Comparison of ENCODE assay signal across 32 cellular contexts in genomic region chr3:15628967-15629366, GRCh38.
"Had no signal": no experiment of that assay in that cellular context is flagged by ENCODE, and none has a peak within 500 bp of the region (broad histone marks: within the 10 kb centered on the region; RNA-seq: fewer than 3 reads in every experiment).

No MANE protein-coding gene starts in this region.

- H3K36me3 Mint-ChIP-seq: activated CD4-positive, alpha-beta memory T cell treated with anti-CD3 and anti-CD28 coated beads for 36 hours had no signal

- ATAC-seq: activated CD4-positive, alpha-beta T cell treated with anti-CD3 and anti-CD28 coated beads for 36 hours; activated CD8-positive, alpha-beta memory T cell treated with anti-CD3 and anti-CD28 coated beads, Interleukin-2, amount 10 ng/mL, durations not matched to agents 7 days and 5 days; activated CD8-positive, alpha-beta T cell treated with anti-CD3 and anti-CD28 coated beads, Interleukin-2, amount 10 ng/mL, durations not matched to agents 7 days and 5 days; effector memory CD8-positive, alpha-beta T cell; gastroesophageal sphincter; heart right ventricle; T-helper 17 cell had no signal

- H3K27me3 ChIP-seq: brain microvascular endothelial cell, dorsolateral prefrontal cortex, esophagus muscularis mucosa, gastroesophageal sphincter, heart right ventricle, hepatocyte had no signal

- H3K27ac Mint-ChIP-seq: activated CD4-positive, alpha-beta memory T cell treated with anti-CD3 and anti-CD28 coated beads for 36 hours; activated CD4-positive, alpha-beta T cell treated with anti-CD3 and anti-CD28 coated beads for 36 hours; activated CD8-positive, alpha-beta memory T cell treated with anti-CD3 and anti-CD28 coated beads, Interleukin-2, amount 10 ng/mL, durations not matched to agents 7 days and 5 days; activated CD8-positive, alpha-beta T cell treated with anti-CD3 and anti-CD28 coated beads, Interleukin-2, amount 10 ng/mL, durations not matched to agents 7 days and 5 days; activated naive CD8-positive, alpha-beta T cell; activated T-helper 1 cell treated with anti-CD3 and anti-CD28 coated beads, Interleukin-12 subunit alpha, Interleukin-12 subunit beta, Interleukin-2, Interleukin-4 antibody, amounts not matched to agents 30 ng/mL and 10 ng/mL and 1 ng/mL, durations not matched to agents 14 hours and 24 hours and 36 hours; dendritic cell treated with granulocyte-macrophage colony-stimulating factor and Interleukin-4, amounts not matched to agents 40 ng/mL and 50 ng/mL, for 4 days; effector memory CD8-positive, alpha-beta T cell; T-helper 2 cell treated with Interferon-gamma antibody and Interleukin-4, amounts not matched to agents 5 μg/mL and 100 μg/mL, for 36 hours had no signal

- H3K27ac ChIP-seq: brain microvascular endothelial cell, coronary artery, esophagus muscularis mucosa, gastroesophageal sphincter, heart right ventricle, hepatocyte had no signal

- H3K4me3 Mint-ChIP-seq: activated CD4-positive, alpha-beta memory T cell treated with anti-CD3 and anti-CD28 coated beads for 36 hours; activated CD4-positive, alpha-beta T cell treated with anti-CD3 and anti-CD28 coated beads for 36 hours; activated CD4-positive, alpha-beta T cell treated with anti-CD3 and anti-CD28 coated beads, Interleukin-2, amount 10 ng/mL, durations not matched to agents 24 days and 14 days; activated CD8-positive, alpha-beta memory T cell treated with anti-CD3 and anti-CD28 coated beads, Interleukin-2, amount 10 ng/mL, durations not matched to agents 7 days and 5 days; activated CD8-positive, alpha-beta T cell treated with anti-CD3 and anti-CD28 coated beads, Interleukin-2, amount 10 ng/mL, durations not matched to agents 7 days and 5 days; activated naive CD8-positive, alpha-beta T cell; activated T-helper 1 cell treated with anti-CD3 and anti-CD28 coated beads, Interleukin-12 subunit alpha, Interleukin-12 subunit beta, Interleukin-2, Interleukin-4 antibody, amounts not matched to agents 30 ng/mL and 10 ng/mL and 1 ng/mL, durations not matched to agents 14 hours and 24 hours and 36 hours; central memory CD8-positive, alpha-beta T cell; dendritic cell treated with granulocyte-macrophage colony-stimulating factor and Interleukin-4, amounts not matched to agents 40 ng/mL and 50 ng/mL, for 4 days; effector memory CD8-positive, alpha-beta T cell; T-helper 17 cell; T-helper 2 cell treated with Interferon-gamma antibody and Interleukin-4, amounts not matched to agents 5 μg/mL and 100 μg/mL, for 36 hours had no signal

- H3K27me3 Mint-ChIP-seq: activated CD4-positive, alpha-beta memory T cell treated with anti-CD3 and anti-CD28 coated beads for 36 hours; activated CD4-positive, alpha-beta T cell treated with anti-CD3 and anti-CD28 coated beads for 36 hours; activated CD4-positive, alpha-beta T cell treated with anti-CD3 and anti-CD28 coated beads, Interleukin-2, amount 10 ng/mL, durations not matched to agents 24 days and 14 days; activated CD8-positive, alpha-beta memory T cell treated with anti-CD3 and anti-CD28 coated beads, Interleukin-2, amount 10 ng/mL, durations not matched to agents 7 days and 5 days; activated naive CD8-positive, alpha-beta T cell; central memory CD8-positive, alpha-beta T cell; dendritic cell treated with granulocyte-macrophage colony-stimulating factor and Interleukin-4, amounts not matched to agents 40 ng/mL and 50 ng/mL, for 4 days; effector memory CD8-positive, alpha-beta T cell; T-helper 17 cell had no signal

- H3K4me3 ChIP-seq: coronary artery, esophagus muscularis mucosa, gastroesophageal sphincter, heart right ventricle, hepatocyte had no signal

- DNase-seq: activated CD4-positive, alpha-beta memory T cell treated with anti-CD3 and anti-CD28 coated beads for 36 hours; activated CD4-positive, alpha-beta T cell treated with anti-CD3 and anti-CD28 coated beads for 36 hours; activated CD4-positive, alpha-beta T cell treated with anti-CD3 and anti-CD28 coated beads, Interleukin-2, amount 10 ng/mL, durations not matched to agents 24 days and 14 days; activated CD4-positive, CD25-positive, alpha-beta regulatory T cell; activated CD4-positive, CD25-positive, alpha-beta regulatory T cell treated with anti-CD3 and anti-CD28 coated beads, Interleukin-2, amount 50 U/mL, for 72 hours; activated CD8-positive, alpha-beta memory T cell treated with anti-CD3 and anti-CD28 coated beads, Interleukin-2, amount 10 ng/mL, durations not matched to agents 7 days and 5 days; activated CD8-positive, alpha-beta memory T cell treated with anti-CD3 and anti-CD28 coated beads, Interleukin-2, amount 50 U/mL, for 4 hours; activated CD8-positive, alpha-beta T cell treated with anti-CD3 and anti-CD28 coated beads, Interleukin-2, amount 10 ng/mL, durations not matched to agents 7 days and 5 days; activated gamma-delta T cell; activated naive CD4-positive, alpha-beta T cell; activated naive CD4-positive, alpha-beta T cell treated with anti-CD3 and anti-CD28 coated beads, Interleukin-2, amount 50 U/mL, for 16 hours; activated T-cell treated with anti-CD3 and anti-CD28 coated beads, Interleukin-2, amount 50 U/mL, for 1 hour; activated T-cell treated with anti-CD3 and anti-CD28 coated beads, Interleukin-2, amount 50 U/mL, for 48 hours; amniotic stem cell; anterior cingulate cortex; brain microvascular endothelial cell; dorsolateral prefrontal cortex; effector memory CD8-positive, alpha-beta T cell; erythroblast; foreskin melanocyte; heart right ventricle; T-helper 17 cell; T1000 had no signal

- H3K36me3 ChIP-seq: brain microvascular endothelial cell, esophagus muscularis mucosa, gastroesophageal sphincter, heart right ventricle had no signal

- H3K9me3 Mint-ChIP-seq: activated CD4-positive, alpha-beta memory T cell treated with anti-CD3 and anti-CD28 coated beads for 36 hours; activated CD4-positive, alpha-beta T cell treated with anti-CD3 and anti-CD28 coated beads, Interleukin-2, amount 10 ng/mL, durations not matched to agents 24 days and 14 days; central memory CD8-positive, alpha-beta T cell; effector memory CD8-positive, alpha-beta T cell had no signal

- H3K9me3 ChIP-seq: esophagus muscularis mucosa, gastroesophageal sphincter, heart right ventricle had no signal
